Comparison of ENCODE assay signal across 10 cellular contexts in the genomic region with DNA sequence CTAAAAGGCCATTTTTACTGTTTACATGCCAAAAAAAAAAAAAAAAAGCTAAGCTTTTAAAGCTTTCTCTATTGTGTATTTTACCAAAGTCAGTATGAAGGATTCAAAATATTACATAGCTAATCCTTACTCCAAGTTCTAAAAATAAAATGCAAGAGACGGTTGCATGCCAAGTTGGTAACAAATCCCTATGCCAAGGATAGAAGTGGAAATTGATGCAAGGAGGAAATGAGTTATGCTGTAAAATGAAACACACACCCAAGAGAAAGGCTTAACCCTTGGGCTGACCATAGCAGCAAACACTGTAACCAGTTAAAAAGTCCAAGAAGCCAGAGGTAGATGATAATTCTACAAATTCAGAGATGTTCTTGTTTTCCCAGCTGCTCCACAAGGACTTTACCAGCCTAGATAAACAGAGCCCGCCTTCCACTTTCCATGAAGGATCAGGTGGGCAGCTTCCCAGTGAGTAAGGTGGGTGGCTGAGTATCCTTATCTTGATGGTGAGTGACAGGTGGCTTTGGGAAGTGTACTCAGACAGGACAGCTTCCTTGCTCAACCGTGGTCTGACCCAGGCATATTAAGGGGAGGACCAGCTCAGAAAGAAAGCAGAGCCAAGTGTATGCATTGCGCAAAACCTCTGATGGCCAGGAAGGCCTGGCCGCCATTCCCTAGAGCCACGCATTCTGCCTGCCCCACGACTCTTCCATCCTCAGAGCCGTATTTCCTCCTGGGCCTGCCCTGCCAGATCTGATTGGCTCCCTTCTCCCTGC. TPM values are rescaled to one million over a fixed set of nuclear protein-coding genes. Genes with fewer than 3 reads are reported as not detected.
DNase-seq lines count a peak whose midpoint lies in the region; ATAC-seq and TF ChIP-seq lines count a peak whose summit lies in the region.
"Had no signal": no experiment of that assay in that cellular context is flagged by ENCODE, and none has a peak within 500 bp of the region (broad histone marks: within the 10 kb centered on the region; RNA-seq: fewer than 3 reads in every experiment).

No MANE protein-coding gene starts in this region.

- H3K9me3 ChIP-seq in upper lobe of left lung = no peaks in the 10 kb centered on the region

- H3K27ac ChIP-seq in angular gyrus (ENCODE audit: low read depth, low read length) (peak overlapping the region; percentile 35), upper lobe of left lung (peak overlapping the region in 3 of 4 donors; percentile 32 to 69 (median 69))
- H3K27ac ChIP-seq: foreskin keratinocyte had no signal

- H3K27me3 Mint-ChIP-seq in activated CD8-positive, alpha-beta T cell treated with anti-CD3 and anti-CD28 coated beads for 36 hours = no peaks in the 10 kb centered on the region

- no peak for TF ChIP-seq POLR2A in upper lobe of left lung (IDR thresholded peaks at IDR 0.05)

- ATAC-seq in upper lobe of left lung (ENCODE audit: low FRiP score in 2 of 2) (peak in 1 of 2 donors; percentile 37), GM21723 (IDR thresholded peaks at IDR 0.05; ENCODE audit: unreplicated experiment) (no peak)
- ATAC-seq in activated CD8-positive, alpha-beta T cell treated with anti-CD3 and anti-CD28 coated beads for 36 hours = no peak
- ATAC-seq: foreskin keratinocyte had no signal

- peaks cover 38 to 45% (median 40%) of the 10 kb centered on the region in 4 donors for H3K4me1 ChIP-seq in upper lobe of left lung

- WGBS in upper lobe of left lung, 2 donors = 51 to 62% methylated on average over 8 of the region's 8 CpGs

- intact Hi-C loops in activated CD8-positive, alpha-beta T cell treated with anti-CD3 and anti-CD28 coated beads for 36 hours (cut with micrococcal nuclease) = no loop called here

- no peak overlapping the region for H3K27ac Mint-ChIP-seq in activated CD8-positive, alpha-beta T cell treated with anti-CD3 and anti-CD28 coated beads for 36 hours
- H3K27ac Mint-ChIP-seq: nephron progenitor cell had no signal

- TF ChIP-seq CTCF in upper lobe of left lung (IDR thresholded peaks at IDR 0.05) = no peak
- no peak for TF ChIP-seq CTCF in activated CD8-positive, alpha-beta T cell treated with anti-CD3 and anti-CD28 coated beads for 36 hours (IDR thresholded peaks at IDR 0.05)

- H3K27me3 ChIP-seq in upper lobe of left lung = no peaks in the 10 kb centered on the region
- H3K27me3 ChIP-seq: foreskin keratinocyte had no signal

- H3K9me3 Mint-ChIP-seq in activated CD8-positive, alpha-beta T cell treated with anti-CD3 and anti-CD28 coated beads for 36 hours = no peaks in the 10 kb centered on the region
- H3K9me3 Mint-ChIP-seq: nephron progenitor cell had no signal

- no peak for TF ChIP-seq EP300 in upper lobe of left lung (IDR thresholded peaks at IDR 0.05)

- no peak overlapping the region for H3K4me3 Mint-ChIP-seq in activated CD8-positive, alpha-beta T cell treated with anti-CD3 and anti-CD28 coated beads for 36 hours
- H3K4me3 Mint-ChIP-seq: nephron progenitor cell had no signal

- no peaks in the 10 kb centered on the region for H3K36me3 ChIP-seq in upper lobe of left lung

- H3K4me3 ChIP-seq in upper lobe of left lung = no peak overlapping the region

- DNase-seq in NCI-H1105 (lab: John Stamatoyannopoulos, UW) (peak; percentile 23), iris pigment epithelial cell (ENCODE audit: low read depth) (peak; percentile 37), upper lobe of left lung (peak in 1 of 2 donors; percentile 33)
- DNase-seq in stimulated activated CD8-positive, alpha-beta memory T cell treated with anti-CD3 and anti-CD28 coated beads, Interleukin-4, amount 100 ng/mL, for 48 hours = no peak
- DNase-seq in activated CD8-positive, alpha-beta T cell treated with anti-CD3 and anti-CD28 coated beads for 36 hours = no peak
- DNase-seq: activated CD4-positive, alpha-beta T cell treated with anti-CD3 and anti-CD28 coated beads for 4 hours; foreskin keratinocyte; nephron progenitor cell had no signal

- POLR2A ChIA-PET in activated CD8-positive, alpha-beta T cell treated with anti-CD3 and anti-CD28 coated beads for 36 hours (lab: Charles Lee) = no interaction called here

- CTCF ChIA-PET in activated CD8-positive, alpha-beta T cell treated with anti-CD3 and anti-CD28 coated beads for 36 hours (lab: Charles Lee) = no interaction called here

- no peaks in the 10 kb centered on the region for H3K4me1 Mint-ChIP-seq in activated CD8-positive, alpha-beta T cell treated with anti-CD3 and anti-CD28 coated beads for 36 hours (ENCODE audit: low read depth)

- no peaks in the 10 kb centered on the region for H3K36me3 Mint-ChIP-seq in activated CD8-positive, alpha-beta T cell treated with anti-CD3 and anti-CD28 coated beads for 36 hours (ENCODE audit: low read depth)

RNA-seq across cellular contexts. Expression of gene ATP8B1, which starts 34.4 kb away (rescaled TPM):
- 10 to 100 TPM; 19.6 to 36.5 (median 26.0) TPM for total RNA-seq in upper lobe of left lung
- total RNA-seq in activated CD8-positive, alpha-beta T cell treated with anti-CD3 and anti-CD28 coated beads for 36 hours = under 1 TPM; 0.18 to 0.38 TPM

Comparison
In these comparisons a context has a peak if more than half of its experiments do, and no peak if none do; other contexts are left out.
1. DNase-seq: peak in NCI-H1105 (single experiment) and iris pigment epithelial cell (single experiment); none in stimulated activated CD8-positive, alpha-beta memory T cell treated with anti-CD3 and anti-CD28 coated beads, Interleukin-4, amount 100 ng/mL, for 48 hours (single experiment) and activated CD8-positive, alpha-beta T cell treated with anti-CD3 and anti-CD28 coated beads for 36 hours (single experiment).
2. RNA of gene ATP8B1, which starts 34.4 kb away (total RNA-seq): 19.6 to 36.5 TPM in upper lobe of left lung; 0.18 to 0.38 TPM in activated CD8-positive, alpha-beta T cell treated with anti-CD3 and anti-CD28 coated beads for 36 hours; every median in the first group is over 10 times any median in the second.